Comparison of ENCODE assay signal across 17 cellular contexts in the genomic region with DNA sequence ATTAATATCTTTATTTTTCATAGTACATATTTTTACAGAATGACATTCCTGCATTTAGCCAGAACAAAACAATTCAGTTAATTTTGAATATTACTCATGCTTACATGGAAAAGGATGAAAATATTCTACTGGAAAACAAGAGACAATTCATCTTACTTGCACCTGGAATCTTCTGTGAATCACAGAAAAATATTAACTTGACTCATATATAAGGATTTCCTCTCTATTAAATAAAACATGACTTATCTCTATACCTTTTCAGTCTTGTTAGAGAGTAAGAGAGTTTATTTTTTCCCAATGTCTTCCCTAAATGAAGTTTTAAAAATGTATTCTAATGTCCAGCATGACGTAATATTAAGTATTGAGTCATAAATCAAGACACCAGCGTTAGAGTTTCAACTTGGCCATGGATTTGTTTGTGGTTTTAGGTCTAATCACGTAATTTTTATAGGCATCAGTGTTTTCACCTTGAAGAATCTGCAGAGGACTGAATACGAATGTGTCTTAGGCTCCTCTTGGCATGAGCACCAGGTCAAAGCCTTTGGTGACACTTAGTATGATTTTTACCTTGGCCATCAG.
"Had no signal": no experiment of that assay in that cellular context is flagged by ENCODE, and none has a peak within 500 bp of the region (broad histone marks: within the 10 kb centered on the region; RNA-seq: fewer than 3 reads in every experiment).

No MANE protein-coding gene starts in this region.

- H3K4me3 ChIP-seq: colonic mucosa, mucosa of descending colon, upper lobe of left lung had no signal

- DNase-seq: activated CD4-positive, alpha-beta memory T cell treated with anti-CD3 and anti-CD28 coated beads for 36 hours; activated gamma-delta T cell treated with Interleukin-2 at 50 U/mL for 16 hours; activated naive CD8-positive, alpha-beta T cell treated with anti-CD3 and anti-CD28 coated beads, Interleukin-2, amount 10 ng/mL, durations not matched to agents 7 days and 5 days; activated T-cell treated with anti-CD3 and anti-CD28 coated beads, Interleukin-2, amount 50 U/mL, for 48 hours; aorta; colonic mucosa; effector CD4-positive, alpha-beta T cell; hypothalamus; left colon; mucosa of descending colon; natural killer cell; right cardiac atrium; stimulated activated CD4-positive, alpha-beta T cell treated with anti-CD3 and anti-CD28 coated beads, Interleukin-2, amount 100 ng/mL, for 24 hours; stimulated activated naive CD4-positive, alpha-beta T cell; substantia nigra; T-helper 9 cell; upper lobe of left lung had no signal
